Comparison of ENCODE assay signal across 20 cellular contexts in the genomic region with DNA sequence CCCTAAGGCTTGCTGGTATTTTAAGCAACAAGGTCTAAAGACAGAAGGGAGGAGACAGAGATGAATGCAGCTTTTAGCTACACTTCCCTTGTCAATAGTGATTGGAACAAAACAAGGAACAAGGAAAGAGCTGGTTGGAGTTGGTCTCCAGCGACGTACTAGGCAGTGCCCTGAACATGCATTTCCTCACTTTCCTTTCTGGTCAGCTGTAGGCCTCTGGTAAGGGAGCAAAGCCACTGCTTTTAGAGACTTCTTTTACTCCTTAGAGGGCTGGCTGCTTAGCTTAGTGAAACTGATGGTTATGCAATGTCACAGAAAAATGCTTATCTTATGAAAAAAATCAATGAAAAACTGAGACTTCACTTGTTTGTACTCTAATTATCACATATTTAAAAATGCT.
"Had no signal": no experiment of that assay in that cellular context is flagged by ENCODE, and none has a peak within 500 bp of the region (broad histone marks: within the 10 kb centered on the region; RNA-seq: fewer than 3 reads in every experiment).

No MANE protein-coding gene starts in this region.

- H3K36me3 Mint-ChIP-seq: activated naive CD8-positive, alpha-beta T cell treated with anti-CD3 and anti-CD28 coated beads, Interleukin-2, amount 10 ng/mL, durations not matched to agents 7 days and 5 days; stimulated activated memory B cell treated with anti-CD40 and anti-IgM and Interleukin-4, amounts not matched to agents 10 μg/mL and 1 μg/mL and 100 μg/mL, for 72 hours had no signal

- H3K4me1 Mint-ChIP-seq: activated naive CD8-positive, alpha-beta T cell treated with anti-CD3 and anti-CD28 coated beads, Interleukin-2, amount 10 ng/mL, durations not matched to agents 7 days and 5 days; activated T-helper 17 cell treated with anti-CD3 and anti-CD28 coated beads, Interleukin-2, amount 50 U/mL, for 72 hours; central memory CD8-positive, alpha-beta T cell; stimulated activated memory B cell treated with anti-CD40 and anti-IgM and Interleukin-4, amounts not matched to agents 10 μg/mL and 1 μg/mL and 100 μg/mL, for 72 hours had no signal

- H3K27ac Mint-ChIP-seq: activated CD4-positive, alpha-beta memory T cell treated with anti-CD3 and anti-CD28 coated beads, Interleukin-2, amount 10 ng/mL, durations not matched to agents 7 days and 5 days; activated naive CD8-positive, alpha-beta T cell treated with anti-CD3 and anti-CD28 coated beads, Interleukin-2, amount 10 ng/mL, durations not matched to agents 7 days and 5 days; activated T-helper 17 cell treated with anti-CD3 and anti-CD28 coated beads, Interleukin-2, amount 50 U/mL, for 72 hours; stimulated activated memory B cell treated with anti-CD40 and anti-IgM and Interleukin-4, amounts not matched to agents 10 μg/mL and 1 μg/mL and 100 μg/mL, for 72 hours had no signal

- ATAC-seq: activated T-helper 17 cell treated with anti-CD3 and anti-CD28 coated beads, Interleukin-2, amount 50 U/mL, for 72 hours; body of pancreas; foreskin keratinocyte; stimulated activated memory B cell treated with anti-CD40 and anti-IgM and Interleukin-4, amounts not matched to agents 10 μg/mL and 1 μg/mL and 100 μg/mL, for 72 hours had no signal

- DNase-seq: activated CD4-positive, alpha-beta memory T cell treated with anti-CD3 and anti-CD28 coated beads, Interleukin-2, amount 10 ng/mL, durations not matched to agents 7 days and 5 days; activated CD4-positive, alpha-beta T cell treated with anti-CD3 and anti-CD28 coated beads for 48 hours; activated CD4-positive, CD25-positive, alpha-beta regulatory T cell; activated naive CD4-positive, alpha-beta T cell; activated naive CD8-positive, alpha-beta T cell treated with anti-CD3 and anti-CD28 coated beads, Interleukin-2, amount 10 ng/mL, durations not matched to agents 7 days and 5 days; activated T-cell treated with anti-CD3 and anti-CD28 coated beads, Interleukin-2, amount 50 U/mL, for 1 hour; body of pancreas; colonic mucosa; foreskin keratinocyte; glutamatergic neuron; SK-N-SH; spleen; stimulated activated CD4-positive, alpha-beta T cell treated with anti-CD3 and anti-CD28 coated beads, Interleukin-4, amount 100 ng/mL, for 4 hours; T-helper 9 cell; upper lobe of left lung had no signal

- H3K9ac ChIP-seq: SK-N-SH had no signal

- H3K9me3 ChIP-seq: body of pancreas, colonic mucosa, SK-N-SH, thoracic aorta, upper lobe of left lung had no signal

- H3K4me3 ChIP-seq: body of pancreas, colonic mucosa, spleen, thoracic aorta, upper lobe of left lung had no signal

- H3K27ac ChIP-seq: body of pancreas, colonic mucosa, foreskin keratinocyte, thoracic aorta, upper lobe of left lung had no signal

- H3K4me1 ChIP-seq: colonic mucosa, foreskin keratinocyte had no signal

- H3K27me3 Mint-ChIP-seq: activated CD4-positive, alpha-beta memory T cell treated with anti-CD3 and anti-CD28 coated beads, Interleukin-2, amount 10 ng/mL, durations not matched to agents 7 days and 5 days; activated naive CD8-positive, alpha-beta T cell treated with anti-CD3 and anti-CD28 coated beads, Interleukin-2, amount 10 ng/mL, durations not matched to agents 7 days and 5 days; activated T-helper 17 cell treated with anti-CD3 and anti-CD28 coated beads, Interleukin-2, amount 50 U/mL, for 72 hours; stimulated activated memory B cell treated with anti-CD40 and anti-IgM and Interleukin-4, amounts not matched to agents 10 μg/mL and 1 μg/mL and 100 μg/mL, for 72 hours had no signal

- H3K27me3 ChIP-seq: body of pancreas, colonic mucosa, spleen, upper lobe of left lung had no signal

- H3K4me3 Mint-ChIP-seq: activated CD4-positive, alpha-beta memory T cell treated with anti-CD3 and anti-CD28 coated beads, Interleukin-2, amount 10 ng/mL, durations not matched to agents 7 days and 5 days; activated naive CD8-positive, alpha-beta T cell treated with anti-CD3 and anti-CD28 coated beads, Interleukin-2, amount 10 ng/mL, durations not matched to agents 7 days and 5 days; activated T-helper 17 cell treated with anti-CD3 and anti-CD28 coated beads, Interleukin-2, amount 50 U/mL, for 72 hours; central memory CD8-positive, alpha-beta T cell; nephron; stimulated activated memory B cell treated with anti-CD40 and anti-IgM and Interleukin-4, amounts not matched to agents 10 μg/mL and 1 μg/mL and 100 μg/mL, for 72 hours had no signal

- H3K9me3 Mint-ChIP-seq: activated CD4-positive, alpha-beta memory T cell treated with anti-CD3 and anti-CD28 coated beads, Interleukin-2, amount 10 ng/mL, durations not matched to agents 7 days and 5 days; activated naive CD8-positive, alpha-beta T cell treated with anti-CD3 and anti-CD28 coated beads, Interleukin-2, amount 10 ng/mL, durations not matched to agents 7 days and 5 days; activated T-helper 17 cell treated with anti-CD3 and anti-CD28 coated beads, Interleukin-2, amount 50 U/mL, for 72 hours had no signal

- H3K36me3 ChIP-seq: colonic mucosa, thoracic aorta, upper lobe of left lung had no signal
